In genomic region chr1:226825037-226825745, GRCh38 we compare ENCODE assay signal across 1 cellular context.
TF ChIP-seq lines count a peak whose summit lies in the region.

No MANE protein-coding gene starts in this region.

TF ChIP-seq in HepG2, 621 proteins besides CTCF, POLR2A, EP300 and RAD21:
- no peak for TF ChIP-seq HHEX (CRISPR knock-in tag; IDR thresholded peaks at IDR 0.05)
- no peak for TF ChIP-seq IRF9 (CRISPR knock-in tag; IDR thresholded peaks at IDR 0.05; ENCODE audit: borderline replicate concordance)
- no peak for TF ChIP-seq ZC3H13 (CRISPR knock-in tag; IDR thresholded peaks at IDR 0.05)
- TF ChIP-seq, protein P1, sequence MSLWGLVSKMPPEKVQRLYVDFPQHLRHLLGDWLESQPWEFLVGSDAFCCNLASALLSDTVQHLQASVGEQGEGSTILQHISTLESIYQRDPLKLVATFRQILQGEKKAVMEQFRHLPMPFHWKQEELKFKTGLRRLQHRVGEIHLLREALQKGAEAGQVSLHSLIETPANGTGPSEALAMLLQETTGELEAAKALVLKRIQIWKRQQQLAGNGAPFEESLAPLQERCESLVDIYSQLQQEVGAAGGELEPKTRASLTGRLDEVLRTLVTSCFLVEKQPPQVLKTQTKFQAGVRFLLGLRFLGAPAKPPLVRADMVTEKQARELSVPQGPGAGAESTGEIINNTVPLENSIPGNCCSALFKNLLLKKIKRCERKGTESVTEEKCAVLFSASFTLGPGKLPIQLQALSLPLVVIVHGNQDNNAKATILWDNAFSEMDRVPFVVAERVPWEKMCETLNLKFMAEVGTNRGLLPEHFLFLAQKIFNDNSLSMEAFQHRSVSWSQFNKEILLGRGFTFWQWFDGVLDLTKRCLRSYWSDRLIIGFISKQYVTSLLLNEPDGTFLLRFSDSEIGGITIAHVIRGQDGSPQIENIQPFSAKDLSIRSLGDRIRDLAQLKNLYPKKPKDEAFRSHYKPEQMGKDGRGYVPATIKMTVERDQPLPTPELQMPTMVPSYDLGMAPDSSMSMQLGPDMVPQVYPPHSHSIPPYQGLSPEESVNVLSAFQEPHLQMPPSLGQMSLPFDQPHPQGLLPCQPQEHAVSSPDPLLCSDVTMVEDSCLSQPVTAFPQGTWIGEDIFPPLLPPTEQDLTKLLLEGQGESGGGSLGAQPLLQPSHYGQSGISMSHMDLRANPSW (CRISPR knock-in tag; IDR thresholded peaks at IDR 0.05; ENCODE audit: borderline replicate concordance) = no peak
- TF ChIP-seq, protein P2, sequence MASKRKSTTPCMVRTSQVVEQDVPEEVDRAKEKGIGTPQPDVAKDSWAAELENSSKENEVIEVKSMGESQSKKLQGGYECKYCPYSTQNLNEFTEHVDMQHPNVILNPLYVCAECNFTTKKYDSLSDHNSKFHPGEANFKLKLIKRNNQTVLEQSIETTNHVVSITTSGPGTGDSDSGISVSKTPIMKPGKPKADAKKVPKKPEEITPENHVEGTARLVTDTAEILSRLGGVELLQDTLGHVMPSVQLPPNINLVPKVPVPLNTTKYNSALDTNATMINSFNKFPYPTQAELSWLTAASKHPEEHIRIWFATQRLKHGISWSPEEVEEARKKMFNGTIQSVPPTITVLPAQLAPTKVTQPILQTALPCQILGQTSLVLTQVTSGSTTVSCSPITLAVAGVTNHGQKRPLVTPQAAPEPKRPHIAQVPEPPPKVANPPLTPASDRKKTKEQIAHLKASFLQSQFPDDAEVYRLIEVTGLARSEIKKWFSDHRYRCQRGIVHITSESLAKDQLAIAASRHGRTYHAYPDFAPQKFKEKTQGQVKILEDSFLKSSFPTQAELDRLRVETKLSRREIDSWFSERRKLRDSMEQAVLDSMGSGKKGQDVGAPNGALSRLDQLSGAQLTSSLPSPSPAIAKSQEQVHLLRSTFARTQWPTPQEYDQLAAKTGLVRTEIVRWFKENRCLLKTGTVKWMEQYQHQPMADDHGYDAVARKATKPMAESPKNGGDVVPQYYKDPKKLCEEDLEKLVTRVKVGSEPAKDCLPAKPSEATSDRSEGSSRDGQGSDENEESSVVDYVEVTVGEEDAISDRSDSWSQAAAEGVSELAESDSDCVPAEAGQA (IDR thresholded peaks at IDR 0.05; ENCODE audit: low read depth) = no peak
- TF ChIP-seq, protein P2 (CRISPR knock-in tag; IDR thresholded peaks at IDR 0.05; ENCODE audit: borderline replicate concordance) = no peak
- no peak for TF ChIP-seq MTF2 (CRISPR knock-in tag; IDR thresholded peaks at IDR 0.05; ENCODE audit: borderline replicate concordance)
- TF ChIP-seq ZFP37 (CRISPR knock-in tag; IDR thresholded peaks at IDR 0.05; ENCODE audit: borderline replicate concordance) = no peak
- TF ChIP-seq HIC2 (CRISPR knock-in tag; IDR thresholded peaks at IDR 0.05; ENCODE audit: low read depth) = no peak
- TF ChIP-seq MBNL3 (CRISPR knock-in tag; conservative IDR thresholded peaks at IDR 0.05) = no peak
- no peak for TF ChIP-seq CHCHD3 (CRISPR knock-in tag; IDR thresholded peaks at IDR 0.05)
